Comparison of ENCODE assay signal across 2 cellular contexts in genomic region chr5:94613583-94613982, GRCh38.
TF ChIP-seq lines count a peak whose summit lies in the region.

No MANE protein-coding gene starts in this region.

TF ChIP-seq in IMR-90, 13 proteins besides CTCF, POLR2A, EP300 and RAD21 (continued from another document):
- no peak for TF ChIP-seq ELK1 (IDR thresholded peaks at IDR 0.05; ENCODE audit: borderline replicate concordance, low read depth, low read length)
- TF ChIP-seq FOS (IDR thresholded peaks at IDR 0.05; ENCODE audit: low read depth, low read length): no peak
- no peak for TF ChIP-seq SMC3 (IDR thresholded peaks at IDR 0.05; ENCODE audit: low read depth, low read length)
- no peak for TF ChIP-seq RCOR1 (IDR thresholded peaks at IDR 0.05; ENCODE audit: insufficient replicate concordance, low read length)

TF ChIP-seq in WTC11, 78 proteins besides CTCF, POLR2A, EP300 and RAD21 (continued from another document):
- TF ChIP-seq USF2 (CRISPR knock-in tag; IDR thresholded peaks at IDR 0.05): no peak
- TF ChIP-seq HMGA2 (CRISPR knock-in tag; IDR thresholded peaks at IDR 0.05): no peak
- TF ChIP-seq ARID4B (CRISPR knock-in tag; IDR thresholded peaks at IDR 0.05; ENCODE audit: borderline replicate concordance): no peak
- TF ChIP-seq ZNF281 (CRISPR knock-in tag; IDR thresholded peaks at IDR 0.05): no peak
- TF ChIP-seq ESRRA (CRISPR knock-in tag; IDR thresholded peaks at IDR 0.05; ENCODE audit: borderline replicate concordance): no peak
- TF ChIP-seq ZBTB21 (CRISPR knock-in tag; IDR thresholded peaks at IDR 0.05; ENCODE audit: borderline replicate concordance): no peak
- TF ChIP-seq ELF4 (CRISPR knock-in tag; IDR thresholded peaks at IDR 0.05; ENCODE audit: low read depth): no peak
